Comparison of ENCODE assay signal across 12 cellular contexts in the genomic region with DNA sequence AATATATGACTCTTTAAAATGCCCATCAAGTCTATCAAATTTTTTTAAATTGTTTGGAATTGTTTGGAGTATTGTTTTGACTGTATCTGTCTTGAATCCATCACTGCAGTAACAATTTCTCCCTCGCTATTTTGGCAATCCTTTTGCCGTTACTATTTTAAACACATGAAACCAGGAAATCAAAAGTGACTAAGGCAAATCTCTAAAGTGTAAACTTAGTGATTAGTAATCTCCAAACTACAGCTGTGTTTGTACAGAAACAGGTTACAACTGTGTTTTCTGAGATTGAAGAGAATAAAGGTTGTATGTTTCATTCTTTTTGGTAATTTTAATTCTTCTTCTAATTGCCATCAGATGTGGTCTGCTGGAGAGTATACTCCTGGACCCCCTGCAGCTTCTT.
"Had no signal": no experiment of that assay in that cellular context is flagged by ENCODE, and none has a peak within 500 bp of the region (broad histone marks: within the 10 kb centered on the region; RNA-seq: fewer than 3 reads in every experiment).

No MANE protein-coding gene starts in this region.

- DNase-seq: activated CD8-positive, alpha-beta memory T cell treated with anti-CD3 and anti-CD28 coated beads, Interleukin-2, amount 50 U/mL, for 48 hours; activated CD8-positive, alpha-beta T cell treated with anti-CD3 and anti-CD28 coated beads, Interleukin-2, amount 10 ng/mL, durations not matched to agents 7 days and 5 days; activated naive CD4-positive, alpha-beta T cell treated with anti-CD3 and anti-CD28 coated beads for 36 hours; cortex of kidney; foreskin keratinocyte; head of caudate nucleus; right lobe of liver; stimulated activated CD4-positive, alpha-beta T cell treated with anti-CD3 and anti-CD28 coated beads, Interleukin-2, amount 100 ng/mL, for 24 hours; stimulated activated naive B cell treated with anti-CD40 and anti-IgM and Interleukin-4, amounts not matched to agents 10 μg/mL and 1 μg/mL and 100 μg/mL, for 72 hours; T-helper 9 cell; transverse colon had no signal

- ATAC-seq: activated CD8-positive, alpha-beta T cell treated with anti-CD3 and anti-CD28 coated beads, Interleukin-2, amount 10 ng/mL, durations not matched to agents 7 days and 5 days; foreskin keratinocyte; left lobe of liver; right lobe of liver; stimulated activated naive B cell treated with anti-CD40 and anti-IgM and Interleukin-4, amounts not matched to agents 10 μg/mL and 1 μg/mL and 100 μg/mL, for 72 hours had no signal
